ENCODE assay signal across 11 cellular contexts in the genomic region with DNA sequence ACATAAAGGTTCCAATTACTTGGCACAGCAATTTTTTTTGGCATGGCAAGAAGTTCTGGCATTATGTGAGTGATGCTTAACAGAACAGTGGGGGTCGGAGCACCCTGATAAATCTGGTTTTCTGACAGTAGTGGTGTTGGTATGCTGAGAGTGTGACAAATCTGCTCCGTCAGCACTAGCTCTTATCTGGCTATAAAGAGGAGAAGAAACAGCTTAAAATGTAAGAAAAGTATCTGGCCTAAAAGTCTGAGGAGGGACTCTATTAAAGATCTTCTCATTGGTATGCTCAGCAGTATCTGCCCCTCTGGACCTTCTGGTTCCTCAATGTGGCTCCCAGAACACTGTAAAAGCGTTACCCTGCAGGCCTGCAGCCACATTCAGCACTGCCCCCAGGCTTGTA.
"Had no signal": no experiment of that assay in that cellular context is flagged by ENCODE, and none has a peak within 500 bp of the region (broad histone marks: within the 10 kb centered on the region; RNA-seq: fewer than 3 reads in every experiment).

No MANE protein-coding gene starts in this region.

- H3K36me3 ChIP-seq: neural progenitor cell, tibial nerve had no signal

- H3K4me1 Mint-ChIP-seq: activated naive CD8-positive, alpha-beta T cell treated with anti-CD3 and anti-CD28 coated beads, Interleukin-2, amount 50 U/mL, for 24 hours; stimulated activated memory B cell treated with anti-CD40 and anti-IgM and Interleukin-4, amounts not matched to agents 10 μg/mL and 1 μg/mL and 100 μg/mL, for 72 hours had no signal

- H3K36me3 Mint-ChIP-seq: neural progenitor cell had no signal

- DNase-seq: activated CD4-positive, alpha-beta T cell treated with anti-CD3 and anti-CD28 coated beads for 1 hour; activated CD4-positive, alpha-beta T cell treated with anti-CD3 and anti-CD28 coated beads, Interleukin-2, amount 50 U/mL, for 48 hours; activated naive CD4-positive, alpha-beta T cell treated with Interleukin-2 at 50 U/mL for 16 hours; activated naive CD8-positive, alpha-beta T cell treated with anti-CD3 and anti-CD28 coated beads, Interleukin-2, amount 50 U/mL, for 24 hours; aorta; midbrain; SK-N-SH had no signal

- H3K9me3 Mint-ChIP-seq: activated naive CD8-positive, alpha-beta T cell treated with anti-CD3 and anti-CD28 coated beads, Interleukin-2, amount 50 U/mL, for 24 hours; activated T-helper 17 cell treated with anti-CD3 and anti-CD28 coated beads, Interleukin-2, amount 50 U/mL, for 72 hours; neural progenitor cell; stimulated activated memory B cell treated with anti-CD40 and anti-IgM and Interleukin-4, amounts not matched to agents 10 μg/mL and 1 μg/mL and 100 μg/mL, for 72 hours had no signal

- H3K27ac ChIP-seq: neural progenitor cell had no signal

- ATAC-seq: activated naive CD8-positive, alpha-beta T cell treated with anti-CD3 and anti-CD28 coated beads, Interleukin-2, amount 50 U/mL, for 24 hours; activated T-helper 17 cell treated with anti-CD3 and anti-CD28 coated beads, Interleukin-2, amount 50 U/mL, for 72 hours; stimulated activated memory B cell treated with anti-CD40 and anti-IgM and Interleukin-4, amounts not matched to agents 10 μg/mL and 1 μg/mL and 100 μg/mL, for 72 hours had no signal

- H3K27ac Mint-ChIP-seq: activated naive CD8-positive, alpha-beta T cell treated with anti-CD3 and anti-CD28 coated beads, Interleukin-2, amount 50 U/mL, for 24 hours; neural progenitor cell; stimulated activated memory B cell treated with anti-CD40 and anti-IgM and Interleukin-4, amounts not matched to agents 10 μg/mL and 1 μg/mL and 100 μg/mL, for 72 hours had no signal

- H3K4me3 ChIP-seq: neural progenitor cell, tibial nerve had no signal

- H3K4me3 Mint-ChIP-seq: activated naive CD8-positive, alpha-beta T cell treated with anti-CD3 and anti-CD28 coated beads, Interleukin-2, amount 50 U/mL, for 24 hours; activated T-helper 17 cell treated with anti-CD3 and anti-CD28 coated beads, Interleukin-2, amount 50 U/mL, for 72 hours; neural progenitor cell; stimulated activated memory B cell treated with anti-CD40 and anti-IgM and Interleukin-4, amounts not matched to agents 10 μg/mL and 1 μg/mL and 100 μg/mL, for 72 hours had no signal

- H3K27me3 Mint-ChIP-seq: activated T-helper 17 cell treated with anti-CD3 and anti-CD28 coated beads, Interleukin-2, amount 50 U/mL, for 72 hours; stimulated activated memory B cell treated with anti-CD40 and anti-IgM and Interleukin-4, amounts not matched to agents 10 μg/mL and 1 μg/mL and 100 μg/mL, for 72 hours had no signal

- H3K27me3 ChIP-seq: neural progenitor cell, tibial nerve had no signal

- H3K9me3 ChIP-seq: SK-N-SH, tibial nerve had no signal
